ENCODE assay signal across 8 cellular contexts in genomic region chr10:86693721-86694369, GRCh38. TPM values are rescaled to one million over a fixed set of nuclear protein-coding genes. Genes with fewer than 3 reads are reported as not detected.
A peak's percentile ranks its signal among the peaks of the same experiment; 100 is the strongest.
DNase-seq lines count a peak whose midpoint lies in the region; ATAC-seq and TF ChIP-seq lines count a peak whose summit lies in the region.

No MANE protein-coding gene starts in this region.

- H3K4me1 ChIP-seq in CD8-positive, alpha-beta T cell (ENCODE audit: insufficient read depth, low read length) = no peaks in the 10 kb centered on the region
- H3K4me1 ChIP-seq in lung (ENCODE audit: control insufficient read depth in 2 of 2, insufficient read depth in 2 of 2, low read length in 2 of 2) (peaks cover 0 to 2% of the 10 kb centered on the region in 2 donors), uterus (peaks cover 0 to 7% of the 10 kb centered on the region in 2 donors)

- peak; percentile 62 for TF ChIP-seq CTCF in CD8-positive, alpha-beta T cell (IDR thresholded peaks at IDR 0.05)
- peak; percentile 83 for TF ChIP-seq CTCF in HFF-Myc (IDR thresholded peaks at IDR 0.05; ENCODE audit: low read depth, low read length, missing control alignments)
- peak; percentile 85 for TF ChIP-seq CTCF in cardiac fibroblast (IDR thresholded peaks at IDR 0.05; ENCODE audit: low read depth, low read length)
- TF ChIP-seq CTCF in lung (IDR thresholded peaks at IDR 0.05; ENCODE audit: control extremely low read depth, extremely low read depth) = peak; percentile 25
- peak; percentile 35 to 55 (median 50) for TF ChIP-seq CTCF in uterus (IDR thresholded peaks at IDR 0.05)

- WGBS in lung, 2 donors = 17 to 22% methylated on average over 10 of the region's 10 CpGs

- no peak overlapping the region for H3K27ac ChIP-seq in CD8-positive, alpha-beta T cell (ENCODE audit: low read depth, low read length)
- no peak overlapping the region for H3K27ac ChIP-seq in lung (ENCODE audit: low read depth in 1 of 2, low read length in 1 of 2)
- H3K27ac ChIP-seq in uterus = no peak overlapping the region

- DNase-seq in CD8-positive, alpha-beta T cell = peak in 5 of 7 experiments; percentile 22 to 60 (median 41)
- DNase-seq in HFF-Myc (ENCODE audit: extremely low read depth, low read depth) = peak; percentile 21
- peak in 19 of 34 experiments; percentile 12 to 40 (median 24) for DNase-seq in T-cell
- peak; percentile 57 to 74 for DNase-seq in cardiac fibroblast (ENCODE audit: low read depth in 2 of 2)
- peak; percentile 46 for DNase-seq in lung (ENCODE audit: low spot score)
- peak; percentile 62 to 69 for DNase-seq in uterus
- DNase-seq in NCI-H774 (lab: John Stamatoyannopoulos, UW) = no peak
- no peak for DNase-seq in cerebellum (ENCODE audit: low spot score)

- H3K9me3 Mint-ChIP-seq in CD8-positive, alpha-beta T cell = no peaks in the 10 kb centered on the region
- no peaks in the 10 kb centered on the region for H3K9me3 Mint-ChIP-seq in T-cell

- no peaks in the 10 kb centered on the region for H3K36me3 Mint-ChIP-seq in CD8-positive, alpha-beta T cell
- H3K36me3 Mint-ChIP-seq in T-cell = no peaks in the 10 kb centered on the region

- CTCF ChIA-PET in CD8-positive, alpha-beta T cell (lab: Charles Lee) = interaction anchor here (0.6 to 4.6 kb wide), 15 partner anchors 9 to 282 kb away, joined by 3 to 49 read pairs (median 3); no protein-coding TSS in a partner anchor
- CTCF ChIA-PET in T-cell (lab: Charles Lee) = interaction anchor here (0.6 to 1.6 kb wide), 8 partner anchors 18 to 212 kb away, joined by 3 to 5 read pairs (median 3); no protein-coding TSS in a partner anchor

- intact Hi-C loops in CD8-positive, alpha-beta T cell (cut with DNase I, micrococcal nuclease) = loop anchor here in 1 of 2 experiments (1.0 kb wide), 1 partner anchor 205 kb away; no protein-coding TSS in a partner anchor
- intact Hi-C loops in uterus (cut with DNase I; ENCODE audit: low total_unique reads) = no loop called here

- no peaks in the 10 kb centered on the region for H3K36me3 ChIP-seq in CD8-positive, alpha-beta T cell (ENCODE audit: insufficient read depth, low read length)
- H3K36me3 ChIP-seq in lung (ENCODE audit: control insufficient read depth in 2 of 2, insufficient read depth in 2 of 2, low read length in 2 of 2) = no peaks in the 10 kb centered on the region
- H3K36me3 ChIP-seq in uterus = no peaks in the 10 kb centered on the region

- peaks cover 1% of the 10 kb centered on the region for H3K4me1 Mint-ChIP-seq in CD8-positive, alpha-beta T cell (ENCODE audit: low read depth)
- H3K4me1 Mint-ChIP-seq in T-cell = peaks cover 0 to 4% (median under 1%) of the 10 kb centered on the region in 3 donors

- no peak overlapping the region for H3K4me3 Mint-ChIP-seq in CD8-positive, alpha-beta T cell
- no peak overlapping the region for H3K4me3 Mint-ChIP-seq in T-cell

- no peak overlapping the region for H3K4me3 ChIP-seq in CD8-positive, alpha-beta T cell (ENCODE audit: low read depth, low read length)
- H3K4me3 ChIP-seq in HFF-Myc (replicated peaks; ENCODE audit: low read depth, low read length) = no peak overlapping the region
- H3K4me3 ChIP-seq in cardiac fibroblast (replicated peaks in 1 of 2; ENCODE audit: low read depth in 2 of 2, low read length in 2 of 2) = no peak overlapping the region
- H3K4me3 ChIP-seq in lung = no peak overlapping the region
- no peak overlapping the region for H3K4me3 ChIP-seq in uterus

- H3K9me3 ChIP-seq in CD8-positive, alpha-beta T cell (ENCODE audit: low read length) = no peaks in the 10 kb centered on the region
- no peaks in the 10 kb centered on the region for H3K9me3 ChIP-seq in lung (ENCODE audit: control insufficient read depth in 2 of 2, insufficient read depth in 1 of 2, low read length in 1 of 2)
- no peaks in the 10 kb centered on the region for H3K9me3 ChIP-seq in uterus

- POLR2A ChIA-PET in CD8-positive, alpha-beta T cell (lab: Charles Lee) = no interaction called here
- POLR2A ChIA-PET in T-cell (lab: Charles Lee) = no interaction called here

- ATAC-seq in CD8-positive, alpha-beta T cell = peak; percentile 38
- ATAC-seq in T-cell (replicated peaks in 1 of 4) (peak in 3 of 4 experiments; percentile 45 to 56 (median 51)), lung (ENCODE audit: insufficient read depth, low FRiP score) (peak; percentile 14)

- H3K27me3 ChIP-seq in CD8-positive, alpha-beta T cell (ENCODE audit: insufficient read depth, low read length) = no peaks in the 10 kb centered on the region
- no peaks in the 10 kb centered on the region for H3K27me3 ChIP-seq in lung (ENCODE audit: control insufficient read depth, insufficient read depth)
- H3K27me3 ChIP-seq in uterus = no peaks in the 10 kb centered on the region

- no peaks in the 10 kb centered on the region for H3K27me3 Mint-ChIP-seq in CD8-positive, alpha-beta T cell (ENCODE audit: low read depth)
- H3K27me3 Mint-ChIP-seq in T-cell = no peaks in the 10 kb centered on the region

- H3K27ac Mint-ChIP-seq in CD8-positive, alpha-beta T cell = no peak overlapping the region
- H3K27ac Mint-ChIP-seq in T-cell = no peak overlapping the region

- no peak for TF ChIP-seq POLR2A in uterus (IDR thresholded peaks at IDR 0.05)

RNA-seq across cellular contexts. Expression of gene LDB3, which starts 25.5 kb away (rescaled TPM):
- total RNA-seq in CD8-positive, alpha-beta T cell = not detected
- total RNA-seq in T-cell = under 1 TPM in 3 of 5 donors, not detected in 2; 0.07 to 0.16 (median 0.12) TPM
- 1 to 10 TPM; 1.4 to 3.2 TPM for total RNA-seq in lung
- 1 to 10 TPM in 1 of 2 donors, under 1 TPM in 1; 0.37 to 1.6 TPM for polyA plus RNA-seq in lung
- total RNA-seq in uterus = 10 to 100 TPM in 1 of 4 donors, 1 to 10 TPM in 2, under 1 TPM in 1; 0.97 to 33.4 (median 4.2) TPM
- total RNA-seq in cerebellum = 0.27 TPM

RNA-seq across cellular contexts. Expression of gene OPN4, which starts 39.5 kb away (rescaled TPM):
- total RNA-seq in CD8-positive, alpha-beta T cell = not detected
- total RNA-seq in T-cell = not detected
- total RNA-seq in lung = under 1 TPM in 1 of 2 donors, not detected in 1; 0.12 TPM
- not detected for polyA plus RNA-seq in lung
- total RNA-seq in uterus = not detected
- total RNA-seq in cerebellum = not detected

Comparison
In these comparisons a context has a peak if more than half of its experiments do, and no peak if none do; other contexts are left out.
1. DNase-seq: peak in CD8-positive, alpha-beta T cell (5 of 7), HFF-Myc (single experiment), T-cell (19 of 34), cardiac fibroblast (2 of 2), lung (single experiment) and uterus (2 of 2); none in NCI-H774 (single experiment) and cerebellum (single experiment).
2. CTCF ChIP-seq: peak in every context shown above with its lines; median percentile 85 in cardiac fibroblast; 83 in HFF-Myc; 62 in CD8-positive, alpha-beta T cell; 50 in uterus; 25 in lung.
3. Peak in every context shown above with its lines, with median percentiles within 50 percentile points of each other: ATAC-seq.